ENCODE assay signal across 27 cellular contexts in the genomic region with DNA sequence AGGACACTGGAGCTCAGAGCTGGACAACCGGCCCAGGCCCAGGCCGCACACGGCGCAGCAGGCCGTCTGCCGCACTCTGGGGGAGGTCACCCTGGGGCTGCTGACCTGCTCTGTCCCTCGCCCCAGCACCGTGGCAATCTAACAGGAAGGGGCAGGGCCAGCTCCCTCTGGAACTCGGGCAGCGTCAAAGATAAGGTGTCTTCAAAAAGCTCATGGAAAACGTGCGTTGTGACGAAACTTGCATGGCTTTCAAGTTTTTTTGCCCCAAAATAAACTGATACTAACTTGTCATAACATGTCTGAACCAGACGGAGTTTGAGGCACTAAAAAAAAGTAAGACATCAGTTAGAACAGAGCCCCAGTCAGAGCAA.
"Had no signal": no experiment of that assay in that cellular context is flagged by ENCODE, and none has a peak within 500 bp of the region (broad histone marks: within the 10 kb centered on the region; RNA-seq: fewer than 3 reads in every experiment).

No MANE protein-coding gene starts in this region.

- H3K9me3 ChIP-seq: ascending aorta, gastrocnemius medialis, left ventricle myocardium inferior, ovary, thoracic aorta had no signal

- H3K27ac Mint-ChIP-seq: activated B cell treated with CpG ODN at 0.5 μM for 24 hours; activated CD8-positive, alpha-beta memory T cell treated with anti-CD3 and anti-CD28 coated beads, Interleukin-2, amount 10 ng/mL, durations not matched to agents 7 days and 5 days; activated CD8-positive, alpha-beta T cell treated with anti-CD3 and anti-CD28 coated beads, Interleukin-2, amount 10 ng/mL, durations not matched to agents 7 days and 5 days; activated naive CD4-positive, alpha-beta T cell treated with anti-CD3 and anti-CD28 coated beads, Interleukin-2, amount 50 U/mL, for 72 hours; activated T-helper 2 cell treated with anti-CD3 and anti-CD28 coated beads, Interferon-gamma antibody, Interleukin-2, Interleukin-4, amounts not matched to agents 10 μg/mL and 5 μg/mL and 100 μg/mL, durations not matched to agents 14 hours and 24 hours and 36 hours; nephron progenitor cell; progenitor cell of endocrine pancreas had no signal

- H3K4me1 Mint-ChIP-seq: activated CD8-positive, alpha-beta memory T cell treated with anti-CD3 and anti-CD28 coated beads, Interleukin-2, amount 10 ng/mL, durations not matched to agents 7 days and 5 days had no signal

- DNase-seq: activated B cell treated with CpG ODN at 0.5 μM for 24 hours; activated CD8-positive, alpha-beta memory T cell treated with anti-CD3 and anti-CD28 coated beads, Interleukin-2, amount 10 ng/mL, durations not matched to agents 7 days and 5 days; activated CD8-positive, alpha-beta T cell treated with anti-CD3 and anti-CD28 coated beads, Interleukin-2, amount 10 ng/mL, durations not matched to agents 7 days and 5 days; activated naive CD4-positive, alpha-beta T cell; activated T-cell treated with anti-CD3 and anti-CD28 coated beads, Interleukin-2, amount 50 U/mL, for 48 hours; brain microvascular endothelial cell; central memory CD4-positive, alpha-beta T cell; effector CD8-positive, alpha-beta T cell; erythroblast; gastrocnemius medialis; islet precursor cell; left ventricle myocardium inferior; naive B cell; nephron progenitor cell; ovary; stimulated activated CD4-positive, alpha-beta T cell treated with anti-CD3 and anti-CD28 coated beads, Interleukin-12 subunit alpha, Interleukin-12 subunit beta, amount 100 ng/mL, for 4 hours; stimulated activated CD4-positive, alpha-beta T cell treated with anti-CD3 and anti-CD28 coated beads, Interleukin-4, amount 100 ng/mL, for 1 hour; stimulated activated naive CD8-positive, alpha-beta T cell treated with anti-CD3 and anti-CD28 coated beads, Interleukin-15, Interleukin-2, amounts not matched to agents 100 U/mL and 50 U/mL, for 24 hours; T-helper 2 cell; trophoblast cell had no signal

- H3K9me3 Mint-ChIP-seq: activated B cell treated with CpG ODN at 0.5 μM for 24 hours; activated naive CD4-positive, alpha-beta T cell treated with anti-CD3 and anti-CD28 coated beads, Interleukin-2, amount 50 U/mL, for 72 hours; activated T-helper 2 cell treated with anti-CD3 and anti-CD28 coated beads, Interferon-gamma antibody, Interleukin-2, Interleukin-4, amounts not matched to agents 10 μg/mL and 5 μg/mL and 100 μg/mL, durations not matched to agents 14 hours and 24 hours and 36 hours; naive B cell; nephron progenitor cell had no signal

- H3K27ac ChIP-seq: ascending aorta, brain microvascular endothelial cell, gastrocnemius medialis, hepatocyte, left ventricle myocardium inferior, ovary, skin epidermis, thoracic aorta had no signal

- H3K4me1 ChIP-seq: ascending aorta had no signal

- H3K27me3 Mint-ChIP-seq: activated B cell treated with CpG ODN at 0.5 μM for 24 hours; activated CD8-positive, alpha-beta memory T cell treated with anti-CD3 and anti-CD28 coated beads, Interleukin-2, amount 10 ng/mL, durations not matched to agents 7 days and 5 days; naive B cell; progenitor cell of endocrine pancreas had no signal

- H3K27me3 ChIP-seq: ascending aorta, brain microvascular endothelial cell, gastrocnemius medialis, hepatocyte, ovary had no signal

- H3K36me3 ChIP-seq: ovary had no signal

- H3K4me3 ChIP-seq: ascending aorta, gastrocnemius medialis, hepatocyte, left ventricle myocardium inferior, ovary, skin epidermis, thoracic aorta had no signal

- H3K4me3 Mint-ChIP-seq: activated B cell treated with CpG ODN at 0.5 μM for 24 hours; activated CD8-positive, alpha-beta memory T cell treated with anti-CD3 and anti-CD28 coated beads, Interleukin-2, amount 10 ng/mL, durations not matched to agents 7 days and 5 days; activated CD8-positive, alpha-beta T cell treated with anti-CD3 and anti-CD28 coated beads, Interleukin-2, amount 10 ng/mL, durations not matched to agents 7 days and 5 days; naive B cell; nephron progenitor cell had no signal
